In genomic region chr10:50622497-50623298, GRCh38 we compare ENCODE assay signal across 8 cellular contexts. TPM values are rescaled to one million over a fixed set of nuclear protein-coding genes. Genes with fewer than 3 reads are reported as not detected.
A peak's percentile ranks its signal among the peaks of the same experiment; 100 is the strongest.
DNase-seq lines count a peak whose midpoint lies in the region; TF ChIP-seq lines count a peak whose summit lies in the region.

No MANE protein-coding gene starts in this region.

- peak; percentile 34 for DNase-seq in AG08395 (ENCODE audit: low spot score)
- DNase-seq in HAP-1 (ENCODE audit: low spot score in 2 of 2): peak in 1 of 2 experiments; percentile 52
- DNase-seq in T-helper 2 cell: peak in 4 of 5 experiments; percentile 8 to 39 (median 11)
- DNase-seq in breast epithelium (ENCODE audit: low spot score in 2 of 2): peak in 1 of 2 donors; percentile 19
- peak; percentile 81 for DNase-seq in sigmoid colon
- DNase-seq in GM19240 (ENCODE audit: insufficient read length, low spot score): no peak
- DNase-seq in NCI-H2196 treated with DMSO at 0.1 percent for 48 hours (lab: John Stamatoyannopoulos, UW; ENCODE audit: unreplicated experiment): no peak

- TF ChIP-seq CTCF in breast epithelium (IDR thresholded peaks at IDR 0.05) (no peak), sigmoid colon (IDR thresholded peaks at IDR 0.05) (no peak)

- H3K4me1 ChIP-seq in HAP-1 (peaks cover 23% of the 10 kb centered on the region), breast epithelium (peaks cover 0 to 8% of the 10 kb centered on the region in 2 donors), sigmoid colon (peaks cover 3 to 46% (median 40%) of the 10 kb centered on the region in 4 donors)

- H3K4me3 ChIP-seq in HAP-1 (peak overlapping the region; percentile 64), breast epithelium (peak overlapping the region; percentile 92 to 93 (median 93)), iPS-18c (ENCODE audit: insufficient read depth, low read depth, low read length) (peak overlapping the region; percentile 98), sigmoid colon (peak overlapping the region; percentile 69 to 98 (median 85))

- H3K36me3 ChIP-seq in HAP-1 (replicated peaks) (no peaks in the 10 kb centered on the region), breast epithelium (no peaks in the 10 kb centered on the region), sigmoid colon (no peaks in the 10 kb centered on the region)

- 1% methylated on average over 50 of the region's 50 CpGs for WGBS in sigmoid colon, 2 donors

- TF ChIP-seq EP300 in sigmoid colon (IDR thresholded peaks at IDR 0.05): no peak

- in situ Hi-C loops in HAP-1 (cut with MboI; ENCODE audit: low sequenced_read_pairs): no loop called here

- H3K27ac ChIP-seq in breast epithelium (peak overlapping the region; percentile 99 to 100), sigmoid colon (peak overlapping the region; percentile 97 to 99 (median 99))

- H3K9me3 ChIP-seq in HAP-1: no peaks in the 10 kb centered on the region
- H3K9me3 ChIP-seq in breast epithelium: no peaks in the 10 kb centered on the region
- no peaks in the 10 kb centered on the region for H3K9me3 ChIP-seq in iPS-18c (ENCODE audit: control insufficient read depth, insufficient read depth, low read length)
- H3K9me3 ChIP-seq in sigmoid colon: no peaks in the 10 kb centered on the region

- intact Hi-C loops in breast epithelium (cut with DNase I; ENCODE audit: low total_unique reads) (no loop called here), sigmoid colon (cut with DNase I) (loop anchor here (2.0 kb wide), 2 partner anchors 18 to 66 kb away; no protein-coding TSS in a partner anchor)

- H3K27me3 ChIP-seq in HAP-1 (ENCODE audit: low read depth): no peaks in the 10 kb centered on the region
- H3K27me3 ChIP-seq in breast epithelium: no peaks in the 10 kb centered on the region
- H3K27me3 ChIP-seq in sigmoid colon: no peaks in the 10 kb centered on the region

- TF ChIP-seq POLR2A in breast epithelium (IDR thresholded peaks at IDR 0.05): no peak
- no peak for TF ChIP-seq POLR2A in sigmoid colon (IDR thresholded peaks at IDR 0.05)

RNA-seq across cellular contexts. Expression of gene SGMS1, which starts 1.1 kb away (rescaled TPM):
- total RNA-seq in breast epithelium: 100 to 1,000 TPM in 1 of 3 donors, 10 to 100 TPM in 2; 66.5 to 114 (median 80.1) TPM
- 10 to 100 TPM; 55.7 to 81.3 (median 62.3) TPM for total RNA-seq in sigmoid colon
- polyA plus RNA-seq in sigmoid colon: 1 to 10 TPM; 3.5 to 9.1 (median 3.6) TPM

Comparison
In these comparisons a context has a peak if more than half of its experiments do, and no peak if none do; other contexts are left out.
1. DNase-seq: peak in AG08395 (single experiment), T-helper 2 cell (4 of 5) and sigmoid colon (single experiment); none in GM19240 (single experiment) and NCI-H2196 treated with DMSO at 0.1 percent for 48 hours (single experiment).
2. Peak in every context shown above with its lines, with median percentiles within 50 percentile points of each other: H3K4me3 ChIP-seq.